ENCODE assay signal across 8 cellular contexts in genomic region chr6:11354019-11354418, GRCh38.
DNase-seq lines count a peak whose midpoint lies in the region; ATAC-seq and TF ChIP-seq lines count a peak whose summit lies in the region.

No MANE protein-coding gene starts in this region.

- H3K36me3 ChIP-seq in gastroesophageal sphincter, result no peaks in the 10 kb centered on the region

- no peak for TF ChIP-seq EP300 in gastroesophageal sphincter (IDR thresholded peaks at IDR 0.05)

- peak overlapping the region; percentile 39 to 70 (median 56) for H3K27ac ChIP-seq in gastroesophageal sphincter

- peak; percentile 67 for DNase-seq in Ammon's horn (ENCODE audit: low spot score)
- peak; percentile 79 to 81 for DNase-seq in activated T-cell treated with anti-CD3 and anti-CD28 coated beads, Interleukin-2, amount 50 U/mL, for 48 hours
- DNase-seq in stimulated activated CD4-positive, alpha-beta T cell treated with anti-CD3 and anti-CD28 coated beads, Interleukin-1b, Interleukin-23, amount 100 ng/mL, for 48 hours, result peak; percentile 83
- no peak for DNase-seq in NCI-H1930 (lab: John Stamatoyannopoulos, UW)
- no peak for DNase-seq in HFFc6
- no peak for DNase-seq in posterior vena cava (ENCODE audit: low spot score)

- H3K4me3 Mint-ChIP-seq in HFFc6, result no peak overlapping the region; the same call in 1 of the 2 replicates

- H3K27me3 ChIP-seq in gastroesophageal sphincter, result no peaks in the 10 kb centered on the region

- intact Hi-C loops in posterior vena cava (cut with DNase I), result loop anchor here in 1 of 2 donors (10.0 kb wide), 1 partner anchor 141 kb away; no protein-coding TSS in a partner anchor

- peaks cover 4% of the 10 kb centered on the region; the same call in 1 of the 2 replicates for H3K27me3 Mint-ChIP-seq in HFFc6 (ENCODE audit: insufficient read depth)

- H3K4me3 ChIP-seq in gastroesophageal sphincter, result no peak overlapping the region

- no peaks in the 10 kb centered on the region for H3K9me3 ChIP-seq in gastroesophageal sphincter

- WGBS in gastroesophageal sphincter (ENCODE audit: low coverage in 1 of 2), 2 donors, result 32 to 88% methylated on average over 3 to 4 of the region's 4 CpGs

- no peak for TF ChIP-seq POLR2A in gastroesophageal sphincter (IDR thresholded peaks at IDR 0.05)

- no peak overlapping the region; the same call in 1 of the 2 replicates for H3K27ac Mint-ChIP-seq in HFFc6

- ATAC-seq in HG03108 (IDR thresholded peaks at IDR 0.05; ENCODE audit: unreplicated experiment) (peak; percentile 47), gastroesophageal sphincter (peak; percentile 57)

- H3K9me3 Mint-ChIP-seq in HFFc6, result no peaks in the 10 kb centered on the region

- H3K4me1 Mint-ChIP-seq in HFFc6 (ENCODE audit: low read depth), result peaks cover 9% of the 10 kb centered on the region; the same call in 1 of the 2 replicates

- TF ChIP-seq CTCF in gastroesophageal sphincter (IDR thresholded peaks at IDR 0.05) (no peak), HFFc6 (IDR thresholded peaks at IDR 0.05) (no peak)

- no peaks in the 10 kb centered on the region for H3K4me1 ChIP-seq in gastroesophageal sphincter

- H3K36me3 Mint-ChIP-seq in HFFc6 (ENCODE audit: low read depth), result no peaks in the 10 kb centered on the region

Comparison
In these comparisons a context has a peak if more than half of its experiments do, and no peak if none do; other contexts are left out.
1. DNase-seq: peak in Ammon's horn (single experiment), activated T-cell treated with anti-CD3 and anti-CD28 coated beads, Interleukin-2, amount 50 U/mL, for 48 hours (2 of 2) and stimulated activated CD4-positive, alpha-beta T cell treated with anti-CD3 and anti-CD28 coated beads, Interleukin-1b, Interleukin-23, amount 100 ng/mL, for 48 hours (single experiment); none in NCI-H1930 (0 of 2), HFFc6 (single experiment) and posterior vena cava (single experiment).